In the genomic region with DNA sequence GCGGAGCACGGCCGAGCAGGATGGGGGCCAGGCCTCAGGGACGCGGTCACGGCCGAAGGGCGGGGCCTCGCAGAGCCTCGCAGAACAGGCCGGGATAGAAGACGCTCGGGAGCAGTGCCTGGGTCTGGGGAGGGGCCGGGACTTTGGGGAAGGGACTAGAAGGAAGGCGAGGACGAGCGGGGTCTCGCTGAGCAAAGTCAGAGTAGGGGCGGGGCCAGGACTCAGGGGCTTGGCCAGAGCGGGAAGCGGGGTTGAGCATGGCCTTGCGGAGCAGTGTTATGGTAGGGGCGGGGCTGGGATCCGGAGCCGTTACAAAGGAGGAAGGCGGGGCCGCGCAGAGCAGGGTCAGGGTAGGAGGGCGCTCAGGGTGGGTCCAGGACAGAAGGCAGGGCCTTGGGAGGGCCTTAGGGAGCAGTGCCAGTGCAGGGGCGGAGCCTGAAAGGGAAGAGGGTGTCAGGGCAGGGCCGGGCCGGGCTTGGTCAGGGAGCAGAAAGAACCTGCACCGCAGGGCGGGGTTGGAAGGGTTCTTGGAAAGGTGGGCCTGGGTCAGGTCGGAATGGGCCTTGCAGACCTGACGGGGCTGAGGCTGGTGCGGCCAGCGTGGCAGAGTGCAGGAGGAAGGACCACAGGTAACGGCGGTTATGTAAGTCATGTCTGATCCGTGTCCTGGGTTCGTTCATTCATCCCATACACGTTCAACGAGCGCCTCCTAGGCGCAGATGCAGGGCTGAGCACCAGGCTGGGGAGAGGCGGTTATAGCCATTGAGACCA, we compare ENCODE assay signal across 8 cellular contexts. TPM values are rescaled to one million over a fixed set of nuclear protein-coding genes. Genes with fewer than 3 reads are reported as not detected.
A peak's percentile ranks its signal among the peaks of the same experiment; 100 is the strongest.
DNase-seq lines count a peak whose midpoint lies in the region; ATAC-seq, FAIRE-seq and TF ChIP-seq lines count a peak whose summit lies in the region.

No MANE protein-coding gene starts in this region.

- no peaks in the 10 kb centered on the region for H3K9me3 Mint-ChIP-seq in Calu3 (ENCODE audit: low read depth, unreplicated experiment)

- H3K4me2 ChIP-seq in OCI-LY1 (ENCODE audit: low read length), result peak overlapping the region; percentile 79

- H3K4me1 ChIP-seq in OCI-LY1 (ENCODE audit: insufficient read depth, low read length, severe bottlenecking) (peaks cover 14% of the 10 kb centered on the region), mucosa of rectum (ENCODE audit: control insufficient read depth in 2 of 2, insufficient read depth in 2 of 2, low read length in 2 of 2) (peaks cover 14 to 15% of the 10 kb centered on the region in 2 donors)

- CTCF ChIA-PET in Calu3 (lab: Charles Lee), result no interaction called here

- BruUV-seq in Calu3 (replicated peaks; lab: Mats Ljungman, UMichigan), result no TSS peak

- H3K4me3 ChIP-seq in OCI-LY1 (ENCODE audit: low read depth, low read length, poor library complexity, severe bottlenecking) (peak overlapping the region; percentile 58), epithelial cell of proximal tubule (ENCODE audit: low read depth, low read length) (peak overlapping the region; percentile 75), mucosa of rectum (ENCODE audit: low read length in 2 of 2) (peak overlapping the region; percentile 71 to 78)

- H3K9me3 ChIP-seq in OCI-LY1 (ENCODE audit: low read length) (no peaks in the 10 kb centered on the region), mucosa of rectum (ENCODE audit: control insufficient read depth in 2 of 2, low read length in 2 of 2) (no peaks in the 10 kb centered on the region)

- DNase-seq in Calu3, result peak; percentile 93
- peak; percentile 95 for DNase-seq in HTR-8/SVneo (ENCODE audit: insufficient read length, low spot score)
- peak; percentile 67 for DNase-seq in activated T-cell treated with anti-CD3 and anti-CD28 coated beads for 1 hour (ENCODE audit: low read depth)
- peak; percentile 78 for DNase-seq in epithelial cell of proximal tubule (ENCODE audit: low read depth)
- peak; percentile 51 to 56 for DNase-seq in stimulated activated CD8-positive, alpha-beta memory T cell treated with anti-CD3 and anti-CD28 coated beads, Interleukin-4, amount 100 ng/mL, for 4 hours (ENCODE audit: low read depth in 2 of 2, low spot score in 1 of 2)

- no peaks in the 10 kb centered on the region for H3K9me2 ChIP-seq in OCI-LY1 (ENCODE audit: low read depth, low read length)

- peak overlapping the region; percentile 65 for H3K27ac ChIP-seq in OCI-LY1 (ENCODE audit: low read depth, low read length, poor library complexity, severe bottlenecking)
- peak overlapping the region; percentile 74 for H3K27ac ChIP-seq in mucosa of rectum (ENCODE audit: low read depth in 2 of 2, low read length in 2 of 2)

- H3K4me1 Mint-ChIP-seq in Calu3 (ENCODE audit: low read depth, unreplicated experiment), result peaks cover 23% of the 10 kb centered on the region

- no peaks in the 10 kb centered on the region for H4K20me1 ChIP-seq in OCI-LY1 (ENCODE audit: insufficient read depth, low read length)

- peak overlapping the region; percentile 87 for H3K27ac Mint-ChIP-seq in Calu3 (ENCODE audit: unreplicated experiment)

- TF ChIP-seq CTCF in Calu3 (IDR thresholded peaks at IDR 0.05; ENCODE audit: unreplicated experiment), result no peak
- peak; percentile 96 for TF ChIP-seq CTCF in OCI-LY1 (IDR thresholded peaks at IDR 0.05; ENCODE audit: low read length)
- TF ChIP-seq CTCF in epithelial cell of proximal tubule (conservative IDR thresholded peaks at IDR 0.05; ENCODE audit: low read depth, low read length), result peak; percentile 72

- H3K4me3 Mint-ChIP-seq in Calu3 (ENCODE audit: low read depth, unreplicated experiment), result peak overlapping the region; percentile 89

- peaks cover 31% of the 10 kb centered on the region for H3K36me3 Mint-ChIP-seq in Calu3 (ENCODE audit: insufficient read depth, unreplicated experiment)

- H3K27me3 ChIP-seq in OCI-LY1 (ENCODE audit: insufficient read depth, low read length) (0 out of 2 replicates have a peak, but pooled peaks cover 3% of the 10 kb centered on the region), mucosa of rectum (ENCODE audit: control insufficient read depth in 2 of 2, insufficient read depth in 2 of 2, low read length in 2 of 2) (no peaks in the 10 kb centered on the region)

- H3K9ac ChIP-seq in OCI-LY1 (ENCODE audit: low read length), result peak overlapping the region; percentile 51
- peak overlapping the region; percentile 60 to 63 for H3K9ac ChIP-seq in mucosa of rectum (ENCODE audit: low read depth in 1 of 2, low read length in 2 of 2)

- H3F3A ChIP-seq in OCI-LY1 (ENCODE audit: insufficient read depth, low read length), result no peaks in the 10 kb centered on the region

- no peaks in the 10 kb centered on the region for H3K79me2 ChIP-seq in OCI-LY1 (ENCODE audit: insufficient read depth, low read length)

- H3K27me3 Mint-ChIP-seq in Calu3 (ENCODE audit: unreplicated experiment), result no peaks in the 10 kb centered on the region

- H3K36me3 ChIP-seq in OCI-LY1 (ENCODE audit: insufficient read depth, low read length) (peaks cover 27% of the 10 kb centered on the region), mucosa of rectum (ENCODE audit: control insufficient read depth in 2 of 2, insufficient read depth in 2 of 2, low read length in 2 of 2) (peaks cover 10 to 15% of the 10 kb centered on the region in 2 donors)

- no peak overlapping the region for H2AFZ ChIP-seq in OCI-LY1 (ENCODE audit: low read length)

- peak; percentile 70 for ATAC-seq in GM21367 (IDR thresholded peaks at IDR 0.05; ENCODE audit: unreplicated experiment)

- intact Hi-C loops in Calu3 (cut with micrococcal nuclease; ENCODE audit: unreplicated experiment), result no loop called here

- peak; percentile 74 for FAIRE-seq in HTR-8/SVneo (lab: Jason Lieb, UNC)

RNA-seq across cellular contexts. Expression of a gene that starts 0.5 kb away (rescaled TPM):
- total RNA-seq in Calu3 (2022), result 5.9 and 6.7 TPM in 2 replicates
- total RNA-seq in epithelial cell of proximal tubule, result 1.7 and 4.6 TPM in 2 replicates

RNA-seq across cellular contexts. Expression of a gene that starts 35.7 kb away (rescaled TPM):
- total RNA-seq in Calu3 (2022) (34.1 and 39.5 TPM in 2 replicates), epithelial cell of proximal tubule (14.5 and 18.4 TPM in 2 replicates)

RNA-seq across cellular contexts. Expression of a gene that starts 50.8 kb away (rescaled TPM):
- total RNA-seq in Calu3 (2022), result 32.3 and 39.0 TPM in 2 replicates
- 28.1 and 28.8 TPM in 2 replicates for total RNA-seq in epithelial cell of proximal tubule

RNA-seq across cellular contexts. Expression of a gene that starts 59.3 kb away (rescaled TPM):
- total RNA-seq in Calu3 (2022), result 20.0 and 25.7 TPM in 2 replicates
- not detected in 2 replicates for total RNA-seq in epithelial cell of proximal tubule

Comparison
In these comparisons a context has a peak if more than half of its experiments do, and no peak if none do; other contexts are left out.
1. Peak in every context shown above with its lines: DNase-seq, ATAC-seq, H3K4me3 ChIP-seq and H3K27ac ChIP-seq.